In the genomic region with DNA sequence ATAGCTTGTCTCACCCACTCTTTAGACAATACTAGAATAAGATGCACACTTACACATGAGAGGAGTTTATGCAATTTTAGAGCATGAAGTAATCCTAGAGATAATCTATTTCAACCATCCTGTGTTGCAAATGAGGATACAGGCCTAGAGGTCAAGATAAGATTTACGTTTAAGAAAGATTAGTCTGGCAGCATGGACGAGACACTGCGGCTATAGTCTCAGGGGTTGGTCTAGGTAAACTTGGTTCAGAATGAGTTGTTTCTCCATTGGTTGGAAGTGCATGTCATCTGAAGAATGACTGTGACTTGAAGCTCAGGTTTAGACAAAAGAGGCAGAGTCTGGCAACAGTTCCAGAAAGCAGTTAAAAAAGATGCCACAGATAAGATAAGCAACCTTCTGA, we compare ENCODE assay signal across 16 cellular contexts.
DNase-seq lines count a peak whose midpoint lies in the region; ATAC-seq and TF ChIP-seq lines count a peak whose summit lies in the region.
"Had no signal": no experiment of that assay in that cellular context is flagged by ENCODE, and none has a peak within 500 bp of the region (broad histone marks: within the 10 kb centered on the region; RNA-seq: fewer than 3 reads in every experiment).

No MANE protein-coding gene starts in this region.

- no peak overlapping the region for H3K9ac ChIP-seq in trophoblast cell (ENCODE audit: low read length)
- H3K9ac ChIP-seq: BLaER1 treated with 17β-estradiol and CSF1 and Interleukin-3, amounts not matched to agents 10 nM and 100 nM had no signal

- H3K36me3 ChIP-seq in Caco-2 (ENCODE audit: control insufficient read depth, insufficient read depth, low read length), result no peaks in the 10 kb centered on the region
- H3K36me3 ChIP-seq in trophoblast cell (ENCODE audit: control insufficient read depth in 1 of 2, insufficient read depth in 2 of 2, low read length in 2 of 2), result no peaks in the 10 kb centered on the region
- H3K36me3 ChIP-seq: BLaER1 treated with 17β-estradiol and CSF1 and Interleukin-3, amounts not matched to agents 10 nM and 100 nM had no signal

- H3K9me3 Mint-ChIP-seq in Caco-2 (ENCODE audit: unreplicated experiment), result peaks cover 5% of the 10 kb centered on the region
- peaks cover 4% of the 10 kb centered on the region for H3K9me3 Mint-ChIP-seq in activated CD4-positive, alpha-beta T cell treated with anti-CD3 and anti-CD28 coated beads for 36 hours (ENCODE audit: low read depth)
- H3K9me3 Mint-ChIP-seq in stimulated activated effector memory CD8-positive, alpha-beta T cell treated with anti-CD3 and anti-CD28 coated beads, Interleukin-12 subunit alpha, Interleukin-12 subunit beta, amount 100 ng/mL, for 72 hours, result peaks cover 5% of the 10 kb centered on the region

- H3K4me1 ChIP-seq in Caco-2, result peaks cover 14% of the 10 kb centered on the region
- no peaks in the 10 kb centered on the region for H3K4me1 ChIP-seq in trophoblast cell (ENCODE audit: control insufficient read depth in 1 of 2, insufficient read depth in 2 of 2, low read length in 2 of 2)
- H3K4me1 ChIP-seq: BLaER1 treated with 17β-estradiol and CSF1 and Interleukin-3, amounts not matched to agents 10 nM and 100 nM had no signal

- H3K4me3 Mint-ChIP-seq in Caco-2 (ENCODE audit: unreplicated experiment), result no peak overlapping the region
- H3K4me3 Mint-ChIP-seq in activated CD4-positive, alpha-beta T cell treated with anti-CD3 and anti-CD28 coated beads for 36 hours, result no peak overlapping the region
- no peak overlapping the region for H3K4me3 Mint-ChIP-seq in stimulated activated effector memory CD8-positive, alpha-beta T cell treated with anti-CD3 and anti-CD28 coated beads, Interleukin-12 subunit alpha, Interleukin-12 subunit beta, amount 100 ng/mL, for 72 hours
- H3K4me3 Mint-ChIP-seq: B cell; CD8-positive, alpha-beta T cell; H9 had no signal

- no peak overlapping the region for H2BK5ac ChIP-seq in trophoblast cell (ENCODE audit: low read depth, low read length, poor library complexity)

- H3K79me2 ChIP-seq in trophoblast cell (ENCODE audit: control insufficient read depth, insufficient read depth, low read length, poor library complexity), result no peaks in the 10 kb centered on the region

- no peak overlapping the region for H4K12ac ChIP-seq in trophoblast cell (ENCODE audit: low read depth, low read length)

- no peak overlapping the region for H3K27ac Mint-ChIP-seq in Caco-2 (ENCODE audit: unreplicated experiment)
- no peak overlapping the region for H3K27ac Mint-ChIP-seq in activated CD4-positive, alpha-beta T cell treated with anti-CD3 and anti-CD28 coated beads for 36 hours
- H3K27ac Mint-ChIP-seq in stimulated activated effector memory CD8-positive, alpha-beta T cell treated with anti-CD3 and anti-CD28 coated beads, Interleukin-12 subunit alpha, Interleukin-12 subunit beta, amount 100 ng/mL, for 72 hours, result no peak overlapping the region
- H3K27ac Mint-ChIP-seq: B cell; CD8-positive, alpha-beta T cell; H9 had no signal

- no CpG with 5 or more reads among the region's 3 CpGs for WGBS in trophoblast cell (ENCODE audit: extremely low coverage, insufficient coverage, insufficient read length)

- no peak for TF ChIP-seq CTCF in Caco-2 (IDR thresholded peaks at IDR 0.05; ENCODE audit: insufficient read depth in 1 of 2, low read depth in 1 of 2, low read length in 1 of 2, severe bottlenecking in 1 of 2, unreplicated experiment in 1 of 2)

- peak; percentile 45 to 53 for DNase-seq in Caco-2
- DNase-seq in NCI-H82 (lab: John Stamatoyannopoulos, UW), result peak; percentile 90
- DNase-seq in amniotic epithelial cell (ENCODE audit: low read depth), result peak; percentile 70
- DNase-seq in trophoblast cell, result peak; percentile 0 to 21
- DNase-seq in activated CD4-positive, alpha-beta T cell treated with anti-CD3 and anti-CD28 coated beads for 36 hours, result no peak
- DNase-seq in stimulated activated CD4-positive, alpha-beta T cell treated with anti-CD3 and anti-CD28 coated beads, Interleukin-4, amount 100 ng/mL, for 1 hour, result no peak
- DNase-seq in stimulated activated effector memory CD8-positive, alpha-beta T cell treated with anti-CD3 and anti-CD28 coated beads, Interleukin-12 subunit alpha, Interleukin-12 subunit beta, amount 100 ng/mL, for 72 hours (ENCODE audit: low spot score in 2 of 2), result no peak
- DNase-seq: 8988T; CD8-positive, alpha-beta T cell; DMS53; DND-41; EL; H9 had no signal

- no TSS peak for BruUV-seq in Caco-2 (replicated peaks; lab: Mats Ljungman, UMichigan)

- no peaks in the 10 kb centered on the region for H3K79me1 ChIP-seq in trophoblast cell (ENCODE audit: low read length)

- no peak overlapping the region for H3K27ac ChIP-seq in trophoblast cell (ENCODE audit: low read depth, low read length)
- H3K27ac ChIP-seq: BLaER1 treated with 17β-estradiol and CSF1 and Interleukin-3, amounts not matched to agents 10 nM and 100 nM had no signal

- H3K4me2 ChIP-seq in trophoblast cell (ENCODE audit: low read length), result no peak overlapping the region
- H3K4me2 ChIP-seq: BLaER1 treated with 17β-estradiol and CSF1 and Interleukin-3, amounts not matched to agents 10 nM and 100 nM had no signal

- no peak overlapping the region for H2BK12ac ChIP-seq in trophoblast cell (ENCODE audit: low read length)

- H2BK120ac ChIP-seq in trophoblast cell (ENCODE audit: insufficient read depth, low read length, poor library complexity), result no peak overlapping the region

- no peak overlapping the region for H4K8ac ChIP-seq in trophoblast cell (ENCODE audit: low read depth, low read length)

- no peak overlapping the region for H3K18ac ChIP-seq in trophoblast cell (ENCODE audit: low read length)

- no peaks in the 10 kb centered on the region for H3K27me3 Mint-ChIP-seq in Caco-2 (ENCODE audit: insufficient read depth, unreplicated experiment)
- peaks cover 3% of the 10 kb centered on the region for H3K27me3 Mint-ChIP-seq in activated CD4-positive, alpha-beta T cell treated with anti-CD3 and anti-CD28 coated beads for 36 hours
- H3K27me3 Mint-ChIP-seq: B cell had no signal

- intact Hi-C loops in Caco-2 (cut with micrococcal nuclease; ENCODE audit: unreplicated experiment), result no loop called here
- intact Hi-C loops in activated CD4-positive, alpha-beta T cell treated with anti-CD3 and anti-CD28 coated beads for 36 hours (cut with DNase I, micrococcal nuclease), result no loop called here

- H3K14ac ChIP-seq in trophoblast cell (ENCODE audit: low read length), result no peak overlapping the region

- H3K9me3 ChIP-seq in Caco-2 (0 out of 2 replicates have a peak, but pooled peaks cover under 1% of the 10 kb centered on the region), trophoblast cell (ENCODE audit: insufficient read depth, low read depth, low read length) (peaks cover 2% of the 10 kb centered on the region)

- no peak overlapping the region for H2AFZ ChIP-seq in trophoblast cell (ENCODE audit: insufficient read depth, low read length, poor library complexity)

- CTCF ChIA-PET in Caco-2 (lab: Charles Lee), result no interaction called here
- CTCF ChIA-PET in activated CD4-positive, alpha-beta T cell treated with anti-CD3 and anti-CD28 coated beads for 36 hours (lab: Charles Lee), result no interaction called here

- no peaks in the 10 kb centered on the region for H3K36me3 Mint-ChIP-seq in Caco-2 (ENCODE audit: insufficient read depth, unreplicated experiment)
- H3K36me3 Mint-ChIP-seq in activated CD4-positive, alpha-beta T cell treated with anti-CD3 and anti-CD28 coated beads for 36 hours (ENCODE audit: low read depth), result no peaks in the 10 kb centered on the region
- no peaks in the 10 kb centered on the region for H3K36me3 Mint-ChIP-seq in stimulated activated effector memory CD8-positive, alpha-beta T cell treated with anti-CD3 and anti-CD28 coated beads, Interleukin-12 subunit alpha, Interleukin-12 subunit beta, amount 100 ng/mL, for 72 hours
- H3K36me3 Mint-ChIP-seq: CD8-positive, alpha-beta T cell had no signal

- POLR2A ChIA-PET in Caco-2 (lab: Charles Lee), result no interaction called here
- POLR2A ChIA-PET in activated CD4-positive, alpha-beta T cell treated with anti-CD3 and anti-CD28 coated beads for 36 hours (lab: Charles Lee), result no interaction called here

- H3K4ac ChIP-seq in trophoblast cell (ENCODE audit: low read depth, low read length), result no peak overlapping the region

- H3K4me3 ChIP-seq in Caco-2 (ENCODE audit: low read depth, low read length), result no peak overlapping the region
- H3K4me3 ChIP-seq in trophoblast cell (ENCODE audit: low read depth, low read length), result no peak overlapping the region
- H3K4me3 ChIP-seq: BLaER1 treated with 17β-estradiol and CSF1 and Interleukin-3, amounts not matched to agents 10 nM and 100 nM; GM12878 had no signal

- no peak overlapping the region for H2AK5ac ChIP-seq in trophoblast cell (ENCODE audit: low read length)

- peaks cover 8% of the 10 kb centered on the region for H3K4me1 Mint-ChIP-seq in Caco-2 (ENCODE audit: low read depth, unreplicated experiment)
- no peaks in the 10 kb centered on the region for H3K4me1 Mint-ChIP-seq in activated CD4-positive, alpha-beta T cell treated with anti-CD3 and anti-CD28 coated beads for 36 hours
- H3K4me1 Mint-ChIP-seq in stimulated activated effector memory CD8-positive, alpha-beta T cell treated with anti-CD3 and anti-CD28 coated beads, Interleukin-12 subunit alpha, Interleukin-12 subunit beta, amount 100 ng/mL, for 72 hours, result no peaks in the 10 kb centered on the region
- H3K4me1 Mint-ChIP-seq: B cell had no signal

- H3K27me3 ChIP-seq in Caco-2 (replicated peaks; ENCODE audit: control insufficient read depth, insufficient read depth, low read length), result no peaks in the 10 kb centered on the region
- H3K27me3 ChIP-seq in trophoblast cell (ENCODE audit: insufficient read depth, low read length), result no peaks in the 10 kb centered on the region
- H3K27me3 ChIP-seq: BLaER1 treated with 17β-estradiol and CSF1 and Interleukin-3, amounts not matched to agents 10 nM and 100 nM had no signal

- no peak overlapping the region for H4K91ac ChIP-seq in trophoblast cell (ENCODE audit: low read depth, low read length)

- ATAC-seq in activated CD4-positive, alpha-beta T cell treated with anti-CD3 and anti-CD28 coated beads for 36 hours, result no peak
- ATAC-seq in stimulated activated effector memory CD8-positive, alpha-beta T cell treated with anti-CD3 and anti-CD28 coated beads, Interleukin-12 subunit alpha, Interleukin-12 subunit beta, amount 100 ng/mL, for 72 hours, result no peak
- ATAC-seq: CD8-positive, alpha-beta T cell; GM12878 had no signal

- H3K23ac ChIP-seq in trophoblast cell (ENCODE audit: low read length), result no peak overlapping the region

Comparison
In these comparisons a context has a peak if more than half of its experiments do, and no peak if none do; other contexts are left out.
1. DNase-seq: peak in Caco-2 (2 of 2), NCI-H82 (single experiment), amniotic epithelial cell (single experiment) and trophoblast cell (2 of 2); none in activated CD4-positive, alpha-beta T cell treated with anti-CD3 and anti-CD28 coated beads for 36 hours (single experiment), stimulated activated CD4-positive, alpha-beta T cell treated with anti-CD3 and anti-CD28 coated beads, Interleukin-4, amount 100 ng/mL, for 1 hour (single experiment) and stimulated activated effector memory CD8-positive, alpha-beta T cell treated with anti-CD3 and anti-CD28 coated beads, Interleukin-12 subunit alpha, Interleukin-12 subunit beta, amount 100 ng/mL, for 72 hours (0 of 2).